ENCODE assay signal across 8 cellular contexts in genomic region chr1:32393136-32393535, GRCh38. TPM values are rescaled to one million over a fixed set of nuclear protein-coding genes. Genes with fewer than 3 reads are reported as not detected.
A peak's percentile ranks its signal among the peaks of the same experiment; 100 is the strongest.
DNase-seq lines count a peak whose midpoint lies in the region; ATAC-seq and TF ChIP-seq lines count a peak whose summit lies in the region.

No MANE protein-coding gene starts in this region.

- ATAC-seq in naive thymus-derived CD8-positive, alpha-beta T cell = no peak
- ATAC-seq in HG02884 (IDR thresholded peaks at IDR 0.05; ENCODE audit: unreplicated experiment) = no peak
- ATAC-seq in HG03108 (IDR thresholded peaks at IDR 0.05; ENCODE audit: unreplicated experiment) = no peak

- no peaks in the 10 kb centered on the region for H4K20me1 ChIP-seq in KMS-11 (ENCODE audit: insufficient read depth)

- peaks cover 15 to 32% (median 30%) of the 10 kb centered on the region in 4 donors for H3K4me1 Mint-ChIP-seq in naive thymus-derived CD8-positive, alpha-beta T cell

- no peak for TF ChIP-seq CTCF in AG09309 (IDR thresholded peaks at IDR 0.05; ENCODE audit: control insufficient read depth, insufficient read depth, low read depth, low read length, missing control alignments)
- no peak for TF ChIP-seq CTCF in KMS-11 (conservative IDR thresholded peaks at IDR 0.05; ENCODE audit: low read depth, low read length)
- TF ChIP-seq CTCF in choroid plexus epithelial cell (conservative IDR thresholded peaks at IDR 0.05; ENCODE audit: low read depth, low read length) = no peak

- H3K4me1 ChIP-seq in KMS-11 (ENCODE audit: low read depth, poor library complexity, severe bottlenecking) = peaks cover 21% of the 10 kb centered on the region

- peak overlapping the region; percentile 70 for H3K4me2 ChIP-seq in KMS-11

- H3K9me3 Mint-ChIP-seq in naive thymus-derived CD8-positive, alpha-beta T cell = no peaks in the 10 kb centered on the region

- peaks cover 0 to 5% (median 0%) of the 10 kb centered on the region in 3 donors for H3K36me3 Mint-ChIP-seq in naive thymus-derived CD8-positive, alpha-beta T cell

- H3K27me3 Mint-ChIP-seq in naive thymus-derived CD8-positive, alpha-beta T cell = no peaks in the 10 kb centered on the region

- no peak overlapping the region for H3K27ac ChIP-seq in KMS-11

- H3K36me3 ChIP-seq in KMS-11 (ENCODE audit: insufficient read depth) = peaks cover 5% of the 10 kb centered on the region; the same call in 1 of the 2 replicates

- POLR2A ChIA-PET in naive thymus-derived CD8-positive, alpha-beta T cell (lab: Charles Lee) = interaction anchor here (0.6 to 2.1 kb wide), 8 partner anchors 8 to 444 kb away, joined by 3 to 16 read pairs (median 6); partner anchors contain the start of genes CCDC28B, MARCKSL1, TXLNA and ZBTB8OS

- H3K4me3 ChIP-seq in AG09309 (ENCODE audit: control insufficient read depth, low read depth, low read length) (peak overlapping the region; percentile 68; the same call in 1 of the 2 replicates), KMS-11 (IDR thresholded peaks at IDR 0.05; ENCODE audit: insufficient read depth, low read depth, low read length) (no peak overlapping the region), choroid plexus epithelial cell (ENCODE audit: low read depth, low read length) (peak overlapping the region; percentile 83)

- peak overlapping the region; percentile 91 to 100 (median 100) for H3K4me3 Mint-ChIP-seq in naive thymus-derived CD8-positive, alpha-beta T cell

- peaks cover 16% of the 10 kb centered on the region; the same call in 1 of the 2 replicates for H3K79me2 ChIP-seq in KMS-11 (ENCODE audit: insufficient read depth, low read depth)

- H2AFZ ChIP-seq in KMS-11 (ENCODE audit: low read depth) = no peak overlapping the region

- H3K27ac Mint-ChIP-seq in naive thymus-derived CD8-positive, alpha-beta T cell = peak overlapping the region; percentile 98 to 100 (median 100)

- peak overlapping the region; percentile 83; the same call in 1 of the 2 replicates for H3K9ac ChIP-seq in KMS-11

- no peak for DNase-seq in AG09309 (ENCODE audit: low read depth)
- no peak for DNase-seq in choroid plexus epithelial cell (ENCODE audit: low read depth)
- DNase-seq in naive thymus-derived CD8-positive, alpha-beta T cell = no peak
- DNase-seq in central memory CD4-positive, alpha-beta T cell = no peak
- no peak for DNase-seq in NCI-H345 (lab: John Stamatoyannopoulos, UW)

- no peaks in the 10 kb centered on the region for H3K27me3 ChIP-seq in KMS-11 (ENCODE audit: insufficient read depth, low read depth)

RNA-seq across cellular contexts. Expression of gene BSDC1, which starts 1.1 kb away (rescaled TPM):
- 100 to 1,000 TPM; 112 to 113 TPM for total RNA-seq in naive thymus-derived CD8-positive, alpha-beta T cell
- 10 to 100 TPM; 29.5 to 39.6 (median 31.1) TPM for polyA plus RNA-seq in naive thymus-derived CD8-positive, alpha-beta T cell

RNA-seq across cellular contexts. Expression of gene TSSK3, which starts 30.8 kb away (rescaled TPM):
- 1 to 10 TPM; 2.9 to 3.7 TPM for total RNA-seq in naive thymus-derived CD8-positive, alpha-beta T cell
- 1 to 10 TPM in 2 of 3 donors, under 1 TPM in 1; 0.20 to 2.5 (median 2.0) TPM for polyA plus RNA-seq in naive thymus-derived CD8-positive, alpha-beta T cell

RNA-seq across cellular contexts. Expression of gene FAM229A, which starts 30.9 kb away (rescaled TPM):
- 10 to 100 TPM; 28.7 to 30.7 TPM for total RNA-seq in naive thymus-derived CD8-positive, alpha-beta T cell
- polyA plus RNA-seq in naive thymus-derived CD8-positive, alpha-beta T cell = under 1 TPM; 0.06 to 0.47 (median 0.14) TPM

RNA-seq across cellular contexts. Expression of gene MARCKSL1, which starts 57.1 kb away (rescaled TPM):
- total RNA-seq in naive thymus-derived CD8-positive, alpha-beta T cell = 10 to 100 TPM; 39.1 to 41.1 TPM
- polyA plus RNA-seq in naive thymus-derived CD8-positive, alpha-beta T cell = 10 to 100 TPM; 37.8 to 81.4 (median 72.7) TPM
